In genomic region chr10:73910764-73911552, GRCh38 we compare ENCODE assay signal across 8 cellular contexts. TPM values are rescaled to one million over a fixed set of nuclear protein-coding genes. Genes with fewer than 3 reads are reported as not detected.
DNase-seq lines count a peak whose midpoint lies in the region; ATAC-seq and TF ChIP-seq lines count a peak whose summit lies in the region.

PLAU (plus strand) TSS chr10:73911132; CDS start chr10:73911556, 424 bp downstream.

- peak within 1 kb of the TSS; percentile 86 for H2AFZ ChIP-seq in osteoblast (ENCODE audit: low read length)

- H3K27me3 ChIP-seq in A673 (replicated peaks; ENCODE audit: insufficient read depth, low read depth, low read length, poor library complexity) (no peaks in the 10 kb centered on the region), osteoblast (ENCODE audit: insufficient read depth, low read length) (no peaks in the 10 kb centered on the region)

- intact Hi-C loops in A673 (cut with micrococcal nuclease; ENCODE audit: unreplicated experiment): no loop called here

- DNase-seq in A673 (ENCODE audit: low spot score) (peak; percentile 55), NOMO-1 (lab: John Stamatoyannopoulos, UW; ENCODE audit: unreplicated experiment in 2 of 2) (peak; percentile 67 to 78), glomerular visceral epithelial cell (ENCODE audit: extremely low spot score) (peak; percentile 45), osteoblast (ENCODE audit: insufficient read length, low spot score, missing footprints) (peak; percentile 92), SHP77 treated with DMSO at 0.1 percent for 48 hours (lab: John Stamatoyannopoulos, UW) (no peak)
- peak; percentile 18 for DNase-seq in activated effector memory CD4-positive, alpha-beta T cell treated with Interleukin-2 at 50 U/mL for 16 hours

- CTCF ChIA-PET in A673 (lab: Charles Lee): interaction anchor here (0.9 kb wide), 1 partner anchor 25 kb away, joined by 3 read pairs; no protein-coding TSS in a partner anchor

- H3K4me1 ChIP-seq in A673 (ENCODE audit: insufficient read depth, low read length, poor library complexity, severe bottlenecking) (peaks cover 35% of the 10 kb centered on the region), osteoblast (ENCODE audit: insufficient read depth, low read length) (peaks cover 58% of the 10 kb centered on the region)

- peak within 1 kb of the TSS; percentile 64 for H3K4me3 ChIP-seq in A673 (ENCODE audit: low read depth, low read length, poor library complexity, severe bottlenecking)
- H3K4me3 ChIP-seq in osteoblast (ENCODE audit: insufficient read depth, low read length): peak within 1 kb of the TSS; percentile 77

- H3K27ac ChIP-seq in A673 (ENCODE audit: low read depth, low read length, poor library complexity, severe bottlenecking): peak within 1 kb of the TSS; percentile 16
- peak within 1 kb of the TSS; percentile 38 for H3K27ac ChIP-seq in osteoblast (ENCODE audit: low read depth, low read length)

- peak; percentile 42 for ATAC-seq in GM18511 (IDR thresholded peaks at IDR 0.05; ENCODE audit: unreplicated experiment)
- ATAC-seq in GM19351 (IDR thresholded peaks at IDR 0.05; ENCODE audit: unreplicated experiment): no peak

- H3K36me3 ChIP-seq in A673 (ENCODE audit: insufficient read depth, low read length, poor library complexity, severe bottlenecking) (no peaks in the 10 kb centered on the region), osteoblast (ENCODE audit: insufficient read depth, low read length) (peaks cover 30% of the 10 kb centered on the region)

- no TSS peak for BruUV-seq in A673 (replicated peaks; lab: Mats Ljungman, UMichigan)

- TF ChIP-seq CTCF in A673 (conservative IDR thresholded peaks at IDR 0.05; ENCODE audit: low read depth, low read length): no peak
- no peak for TF ChIP-seq CTCF in osteoblast (IDR thresholded peaks at IDR 0.05; ENCODE audit: extremely low read depth, low read depth, low read length)

- peaks cover 18% of the 10 kb centered on the region for H3K79me2 ChIP-seq in osteoblast (ENCODE audit: insufficient read depth, low read length)

- peak within 1 kb of the TSS; percentile 83 for H3K4me2 ChIP-seq in osteoblast (ENCODE audit: insufficient read depth, low read length)

- H3K9me3 ChIP-seq in A673 (ENCODE audit: low read depth, low read length, poor library complexity, severe bottlenecking): no peaks in the 10 kb centered on the region
- no peaks in the 10 kb centered on the region for H3K9me3 ChIP-seq in osteoblast (ENCODE audit: low read depth, low read length)

- POLR2A ChIA-PET in A673 (lab: Charles Lee; ENCODE audit: low non-redundant PET): no interaction called here

- peaks cover 3% of the 10 kb centered on the region for H4K20me1 ChIP-seq in osteoblast (ENCODE audit: insufficient read depth, low read length)

RNA-seq across cellular contexts. Expression of gene PLAU, which starts in this region (rescaled TPM):
- 6.9 and 8.3 TPM in 2 replicates for total RNA-seq in A673 (2021)
- total RNA-seq in osteoblast: 27.9 and 40.7 TPM in 2 replicates
